ENCODE assay signal across 8 cellular contexts in genomic region chr14:76957224-76957881, GRCh38.
A peak's percentile ranks its signal among the peaks of the same experiment; 100 is the strongest.
DNase-seq lines count a peak whose midpoint lies in the region; ATAC-seq, FAIRE-seq and TF ChIP-seq lines count a peak whose summit lies in the region.

No MANE protein-coding gene starts in this region.

- H3K36me3 Mint-ChIP-seq in Calu3 (ENCODE audit: insufficient read depth, unreplicated experiment) (peaks cover 18% of the 10 kb centered on the region), nephron progenitor cell (ENCODE audit: low read depth) (no peaks in the 10 kb centered on the region)
- peaks cover 22% of the 10 kb centered on the region for H3K36me3 Mint-ChIP-seq in central memory CD8-positive, alpha-beta T cell (ENCODE audit: insufficient read depth)

- H3K4me1 Mint-ChIP-seq in Calu3 (ENCODE audit: low read depth, unreplicated experiment) (peaks cover 56% of the 10 kb centered on the region), nephron progenitor cell (peaks cover 77% of the 10 kb centered on the region)
- H3K4me1 Mint-ChIP-seq in central memory CD8-positive, alpha-beta T cell: peaks cover 66% of the 10 kb centered on the region

- no peak for ATAC-seq in central memory CD8-positive, alpha-beta T cell (replicated peaks; ENCODE audit: extremely low read depth, poor library complexity, severe bottlenecking)
- no peak for ATAC-seq in HG03342 (IDR thresholded peaks at IDR 0.05; ENCODE audit: unreplicated experiment)

- H3K4me3 Mint-ChIP-seq in Calu3 (ENCODE audit: low read depth, unreplicated experiment) (peak overlapping the region; percentile 62), nephron progenitor cell (no peak overlapping the region)
- peak overlapping the region; percentile 82 for H3K4me3 Mint-ChIP-seq in central memory CD8-positive, alpha-beta T cell

- H3K9me3 Mint-ChIP-seq in Calu3 (ENCODE audit: low read depth, unreplicated experiment) (no peaks in the 10 kb centered on the region), nephron progenitor cell (no peaks in the 10 kb centered on the region)
- no peaks in the 10 kb centered on the region for H3K9me3 Mint-ChIP-seq in central memory CD8-positive, alpha-beta T cell

- H3K27ac Mint-ChIP-seq in Calu3 (ENCODE audit: unreplicated experiment) (peak overlapping the region; percentile 66), nephron progenitor cell (peak overlapping the region; percentile 30)
- peak overlapping the region; percentile 98 for H3K27ac Mint-ChIP-seq in central memory CD8-positive, alpha-beta T cell (ENCODE audit: low read depth)

- CTCF ChIA-PET in Calu3 (lab: Charles Lee): no interaction called here

- BruUV-seq in Calu3 (replicated peaks; lab: Mats Ljungman, UMichigan): no TSS peak

- DNase-seq in Calu3 (no peak), NCI-H1092 treated with DMSO at 0.1 percent for 48 hours (lab: John Stamatoyannopoulos, UW) (peak; percentile 86), nephron progenitor cell (no peak), NK-92 (lab: John Stamatoyannopoulos, UW; ENCODE audit: unreplicated experiment) (no peak), HuH-7 (ENCODE audit: low spot score) (no peak), frontal cortex (ENCODE audit: low spot score in 2 of 2) (no peak)
- DNase-seq in central memory CD8-positive, alpha-beta T cell (ENCODE audit: low spot score in 2 of 2): no peak

- intact Hi-C loops in Calu3 (cut with micrococcal nuclease; ENCODE audit: unreplicated experiment): no loop called here

- TF ChIP-seq CTCF in Calu3 (IDR thresholded peaks at IDR 0.05; ENCODE audit: unreplicated experiment) (no peak), nephron progenitor cell (IDR thresholded peaks at IDR 0.05) (no peak)

- no peaks in the 10 kb centered on the region for H3K27me3 Mint-ChIP-seq in Calu3 (ENCODE audit: unreplicated experiment)
- no peaks in the 10 kb centered on the region for H3K27me3 Mint-ChIP-seq in central memory CD8-positive, alpha-beta T cell
- peaks cover 17% of the 10 kb centered on the region for H3K27me3 Mint-ChIP-seq in nephron progenitor cell (ENCODE audit: low read depth, poor library complexity)

- FAIRE-seq in frontal cortex (lab: Jason Lieb, UNC): no peak

Comparison
In these comparisons a context has a peak if more than half of its experiments do, and no peak if none do; other contexts are left out.
1. H3K27ac Mint-ChIP-seq: peak in every context shown above with its lines; median percentile 98 in central memory CD8-positive, alpha-beta T cell; 66 in Calu3; 30 in nephron progenitor cell.